Comparison of ENCODE assay signal across 24 cellular contexts in the genomic region with DNA sequence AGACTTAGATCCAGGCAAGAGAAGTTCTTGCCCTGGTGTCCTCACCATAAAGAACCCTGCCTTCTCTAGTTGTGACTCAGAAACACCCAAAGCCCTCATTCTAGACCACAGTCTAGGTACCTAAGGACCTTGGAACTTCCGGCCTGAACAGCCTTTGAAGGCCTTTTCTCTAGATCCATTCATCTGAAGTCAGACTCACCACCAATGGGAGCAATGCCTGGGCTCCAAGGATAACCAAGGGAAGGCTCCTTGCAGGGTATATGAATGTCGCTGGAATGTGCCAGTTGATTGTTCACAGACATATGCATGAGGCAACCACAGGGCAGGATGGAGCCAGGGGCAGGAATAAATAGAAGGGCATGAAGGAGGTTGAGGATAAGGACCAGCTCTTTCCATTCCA.
"Had no signal": no experiment of that assay in that cellular context is flagged by ENCODE, and none has a peak within 500 bp of the region (broad histone marks: within the 10 kb centered on the region; RNA-seq: fewer than 3 reads in every experiment).

No MANE protein-coding gene starts in this region.

- ATAC-seq: foreskin keratinocyte; gastroesophageal sphincter; heart right ventricle; left ventricle myocardium superior; lower lobe of right lung; natural killer cell; psoas muscle; right cardiac atrium; stimulated activated effector memory CD8-positive, alpha-beta T cell treated with anti-CD3 and anti-CD28 coated beads, Interleukin-12 subunit alpha, Interleukin-12 subunit beta, amount 100 ng/mL, for 72 hours; stimulated activated naive CD8-positive, alpha-beta T cell treated with anti-CD3 and anti-CD28 coated beads, Interleukin-15, Interleukin-2, amounts not matched to agents 100 U/mL and 50 U/mL, for 24 hours had no signal

- DNase-seq: dermis blood vessel endothelial cell; effector memory CD4-positive, alpha-beta T cell; foreskin keratinocyte; glutamatergic neuron; heart right ventricle; hippocampal formation; kidney glomerular epithelial cell; left ventricle myocardium superior; lower lobe of right lung; natural killer cell; occipital lobe; ovary; posterior cingulate gyrus; psoas muscle; right cardiac atrium; sigmoid colon; stimulated activated CD4-positive, alpha-beta T cell treated with anti-CD3 and anti-CD28 coated beads, Interleukin-2, amount 100 ng/mL, for 24 hours; stimulated activated CD4-positive, alpha-beta T cell treated with anti-CD3 and anti-CD28 coated beads, Interleukin-4, amount 100 ng/mL, for 24 hours; stimulated activated naive CD8-positive, alpha-beta T cell treated with anti-CD3 and anti-CD28 coated beads, Interleukin-15, Interleukin-2, amounts not matched to agents 100 U/mL and 50 U/mL, for 24 hours; substantia nigra; testis; tibial artery had no signal
